ENCODE assay signal across 10 cellular contexts in genomic region chr11:79438631-79439429, GRCh38. TPM values are rescaled to one million over a fixed set of nuclear protein-coding genes. Genes with fewer than 3 reads are reported as not detected.
DNase-seq lines count a peak whose midpoint lies in the region; ATAC-seq and TF ChIP-seq lines count a peak whose summit lies in the region.
"Had no signal": no experiment of that assay in that cellular context is flagged by ENCODE, and none has a peak within 500 bp of the region (broad histone marks: within the 10 kb centered on the region; RNA-seq: fewer than 3 reads in every experiment).

No MANE protein-coding gene starts in this region.

- TF ChIP-seq POLR2A in adrenal gland (IDR thresholded peaks at IDR 0.05) (no peak), right lobe of liver (IDR thresholded peaks at IDR 0.05) (no peak)

- no peak overlapping the region for H3K27ac Mint-ChIP-seq in activated CD4-positive, alpha-beta memory T cell treated with anti-CD3 and anti-CD28 coated beads, Interleukin-2, amount 10 ng/mL, durations not matched to agents 7 days and 5 days
- H3K27ac Mint-ChIP-seq: CD4-positive, CD25-positive, alpha-beta regulatory T cell had no signal

- H3K9me3 ChIP-seq in adrenal gland (replicated peaks in 1 of 3) = no peaks in the 10 kb centered on the region
- no peaks in the 10 kb centered on the region for H3K9me3 ChIP-seq in subcutaneous abdominal adipose tissue (ENCODE audit: control insufficient read depth in 5 of 5, low read length in 5 of 5)
- no peaks in the 10 kb centered on the region for H3K9me3 ChIP-seq in right lobe of liver

- peaks cover 5% of the 10 kb centered on the region for H3K36me3 Mint-ChIP-seq in activated CD4-positive, alpha-beta memory T cell treated with anti-CD3 and anti-CD28 coated beads, Interleukin-2, amount 10 ng/mL, durations not matched to agents 7 days and 5 days (ENCODE audit: low read depth)

- no peak overlapping the region for H3K4me3 Mint-ChIP-seq in activated CD4-positive, alpha-beta memory T cell treated with anti-CD3 and anti-CD28 coated beads, Interleukin-2, amount 10 ng/mL, durations not matched to agents 7 days and 5 days
- H3K4me3 Mint-ChIP-seq: CD4-positive, CD25-positive, alpha-beta regulatory T cell had no signal

- CTCF ChIA-PET in activated CD4-positive, alpha-beta memory T cell treated with anti-CD3 and anti-CD28 coated beads, Interleukin-2, amount 10 ng/mL, durations not matched to agents 7 days and 5 days (lab: Charles Lee) = no interaction called here

- H3K36me3 ChIP-seq in adrenal gland (replicated peaks in 1 of 2) = no peaks in the 10 kb centered on the region
- H3K36me3 ChIP-seq in subcutaneous abdominal adipose tissue (ENCODE audit: control insufficient read depth in 5 of 5, insufficient read depth in 5 of 5, low read length in 5 of 5) = no peaks in the 10 kb centered on the region
- H3K36me3 ChIP-seq in right lobe of liver = no peaks in the 10 kb centered on the region

- H3K9me3 Mint-ChIP-seq in activated CD4-positive, alpha-beta memory T cell treated with anti-CD3 and anti-CD28 coated beads, Interleukin-2, amount 10 ng/mL, durations not matched to agents 7 days and 5 days = no peaks in the 10 kb centered on the region

- intact Hi-C loops in adrenal gland (cut with DNase I) (no loop called here), right lobe of liver (cut with DNase I) (no loop called here)

- no peak for ATAC-seq in right lobe of liver
- ATAC-seq in HG03457 (IDR thresholded peaks at IDR 0.05; ENCODE audit: unreplicated experiment) = no peak

- TF ChIP-seq CTCF in adrenal gland (IDR thresholded peaks at IDR 0.05) = no peak
- TF ChIP-seq CTCF in right lobe of liver (IDR thresholded peaks at IDR 0.05) = no peak

- peak overlapping the region in 2 of 4 donors; percentile 38 to 75 for H3K4me3 ChIP-seq in adrenal gland
- H3K4me3 ChIP-seq in iPS-11a (ENCODE audit: low read depth, low read length) = peak overlapping the region; percentile 61
- peak overlapping the region; percentile 61 to 93 (median 75) for H3K4me3 ChIP-seq in subcutaneous abdominal adipose tissue (ENCODE audit: low read depth in 1 of 5, low read length in 5 of 5)
- H3K4me3 ChIP-seq in right lobe of liver = no peak overlapping the region

- H3K4me1 ChIP-seq in adrenal gland (replicated peaks in 1 of 2) = peaks cover 22 to 43% of the 10 kb centered on the region in 2 donors
- H3K4me1 ChIP-seq in subcutaneous abdominal adipose tissue (ENCODE audit: control insufficient read depth in 5 of 5, insufficient read depth in 5 of 5, low read length in 5 of 5) = peaks cover 1 to 72% (median 64%) of the 10 kb centered on the region in 5 donors
- peaks cover 0 to 40% (median 6%) of the 10 kb centered on the region in 4 donors for H3K4me1 ChIP-seq in right lobe of liver

- H3K27me3 ChIP-seq in adrenal gland = peaks cover 17% of the 10 kb centered on the region
- peaks cover 0 to 34% (median 21%) of the 10 kb centered on the region in 5 donors for H3K27me3 ChIP-seq in subcutaneous abdominal adipose tissue (ENCODE audit: control insufficient read depth in 5 of 5, insufficient read depth in 4 of 5, low read length in 5 of 5)
- peaks cover 7 to 33% of the 10 kb centered on the region in 2 donors for H3K27me3 ChIP-seq in right lobe of liver

- POLR2A ChIA-PET in activated CD4-positive, alpha-beta memory T cell treated with anti-CD3 and anti-CD28 coated beads, Interleukin-2, amount 10 ng/mL, durations not matched to agents 7 days and 5 days (lab: Charles Lee) = no interaction called here

- H3K27me3 Mint-ChIP-seq in activated CD4-positive, alpha-beta memory T cell treated with anti-CD3 and anti-CD28 coated beads, Interleukin-2, amount 10 ng/mL, durations not matched to agents 7 days and 5 days = peaks cover 61% of the 10 kb centered on the region

- 4 to 10% (median 7%) methylated on average over 14 to 43 of the region's 43 CpGs for WGBS in adrenal gland, 4 donors
- 2% methylated on average over 8 of the region's 43 CpGs for WGBS in right lobe of liver (ENCODE audit: insufficient coverage, low coverage, low lambda C conversion rate, missing lambda C conversion rate)

- peak overlapping the region; percentile 6 to 88 (median 65) for H3K9ac ChIP-seq in subcutaneous abdominal adipose tissue (ENCODE audit: low read length in 5 of 5)

- DNase-seq in NCI-H524 (lab: John Stamatoyannopoulos, UW) (peak; percentile 20 to 54), NCI-H524 treated with DMSO at 0.1 percent for 48 hours (lab: John Stamatoyannopoulos, UW) (no peak), adrenal gland (peak; percentile 25 to 71 (median 49)), right lobe of liver (no peak)
- no peak for DNase-seq in activated CD4-positive, alpha-beta memory T cell treated with anti-CD3 and anti-CD28 coated beads, Interleukin-2, amount 10 ng/mL, durations not matched to agents 7 days and 5 days
- DNase-seq: CD4-positive, CD25-positive, alpha-beta regulatory T cell had no signal

- peak overlapping the region in 3 of 5 donors; percentile 62 to 70 (median 63) for H3K27ac ChIP-seq in adrenal gland
- peak overlapping the region; percentile 84 for H3K27ac ChIP-seq in subcutaneous abdominal adipose tissue (ENCODE audit: low read depth, low read length)
- no peak overlapping the region for H3K27ac ChIP-seq in right lobe of liver

- H3K4me1 Mint-ChIP-seq in activated CD4-positive, alpha-beta memory T cell treated with anti-CD3 and anti-CD28 coated beads, Interleukin-2, amount 10 ng/mL, durations not matched to agents 7 days and 5 days = peaks cover 10% of the 10 kb centered on the region

RNA-seq across cellular contexts. Expression of gene TENM4, which starts 2.0 kb away (rescaled TPM):
- total RNA-seq in adrenal gland = 10 to 100 TPM in 4 of 8 donors, 1 to 10 TPM in 4; 3.3 to 24.9 (median 9.6) TPM
- 1 to 10 TPM in 2 of 3 donors, under 1 TPM in 1; 0.74 to 3.1 (median 1.6) TPM for polyA plus RNA-seq in adrenal gland
- total RNA-seq in right lobe of liver = under 1 TPM in 4 of 6 experiments, not detected in 2; 0.04 to 0.58 (median 0.14) TPM
- total RNA-seq in activated CD4-positive, alpha-beta memory T cell treated with anti-CD3 and anti-CD28 coated beads, Interleukin-2, amount 10 ng/mL, durations not matched to agents 7 days and 5 days = not detected
- total RNA-seq: CD4-positive, CD25-positive, alpha-beta regulatory T cell; T-helper 1 cell treated with Interleukin-12 subunit alpha and Interleukin-12 subunit beta and Interleukin-4 antibody, amounts not matched to agents 30 ng/mL and 1 ng/mL, for 36 hours had no signal

Comparison
In these comparisons a context has a peak if more than half of its experiments do, and no peak if none do; other contexts are left out.
1. DNase-seq: peak in NCI-H524 (2 of 2) and adrenal gland (7 of 7); none in NCI-H524 treated with DMSO at 0.1 percent for 48 hours (single experiment), right lobe of liver (0 of 3) and activated CD4-positive, alpha-beta memory T cell treated with anti-CD3 and anti-CD28 coated beads, Interleukin-2, amount 10 ng/mL, durations not matched to agents 7 days and 5 days (single experiment).
2. H3K27ac ChIP-seq: peak in adrenal gland (3 of 5) and subcutaneous abdominal adipose tissue (single experiment); none in right lobe of liver (0 of 3).
3. H3K4me3 ChIP-seq: peak in iPS-11a (single experiment) and subcutaneous abdominal adipose tissue (5 of 5); none in right lobe of liver (0 of 3).